Comparison of ENCODE assay signal across 31 cellular contexts in the genomic region with DNA sequence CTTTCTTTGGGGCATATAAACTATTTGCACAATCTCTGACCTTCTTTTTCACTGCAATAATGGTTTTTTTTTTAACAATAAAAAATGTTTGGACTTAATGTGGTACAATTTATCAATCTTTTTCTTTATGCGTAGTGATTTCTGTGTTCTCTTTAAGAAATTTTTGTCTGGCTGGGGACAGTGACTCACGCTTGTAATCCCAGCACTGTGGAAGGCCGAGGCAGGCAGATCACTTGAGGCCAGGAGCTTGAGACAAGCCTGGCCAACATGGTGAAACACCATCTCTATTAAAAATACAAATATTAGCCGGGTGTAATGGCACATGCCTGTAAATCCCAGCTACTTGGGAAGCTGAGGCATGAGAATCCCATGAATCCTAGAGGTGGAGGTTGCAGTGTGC.
"Had no signal": no experiment of that assay in that cellular context is flagged by ENCODE, and none has a peak within 500 bp of the region (broad histone marks: within the 10 kb centered on the region; RNA-seq: fewer than 3 reads in every experiment).

No MANE protein-coding gene starts in this region.

- H3K27ac Mint-ChIP-seq: activated CD4-positive, alpha-beta memory T cell treated with anti-CD3 and anti-CD28 coated beads, Interleukin-2, amount 10 ng/mL, durations not matched to agents 7 days and 5 days; activated CD8-positive, alpha-beta memory T cell treated with anti-CD3 and anti-CD28 coated beads, Interleukin-2, amount 10 ng/mL, durations not matched to agents 7 days and 5 days; activated naive CD4-positive, alpha-beta T cell treated with anti-CD3 and anti-CD28 coated beads, Interleukin-2, amount 10 ng/mL, durations not matched to agents 7 days and 5 days; activated naive CD8-positive, alpha-beta T cell; activated naive CD8-positive, alpha-beta T cell treated with anti-CD3 and anti-CD28 coated beads, Interleukin-2, amount 50 U/mL, for 24 hours had no signal

- H3K9me3 Mint-ChIP-seq: activated naive CD4-positive, alpha-beta T cell treated with anti-CD3 and anti-CD28 coated beads, Interleukin-2, amount 10 ng/mL, durations not matched to agents 7 days and 5 days; activated naive CD8-positive, alpha-beta T cell treated with anti-CD3 and anti-CD28 coated beads, Interleukin-2, amount 50 U/mL, for 24 hours had no signal

- H3K9me3 ChIP-seq: body of pancreas, breast epithelium, SJSA1 had no signal

- H3K36me3 Mint-ChIP-seq: activated CD8-positive, alpha-beta memory T cell treated with anti-CD3 and anti-CD28 coated beads, Interleukin-2, amount 10 ng/mL, durations not matched to agents 7 days and 5 days; activated naive CD4-positive, alpha-beta T cell treated with anti-CD3 and anti-CD28 coated beads, Interleukin-2, amount 10 ng/mL, durations not matched to agents 7 days and 5 days; activated naive CD8-positive, alpha-beta T cell had no signal

- H3K4me1 ChIP-seq: body of pancreas, breast epithelium had no signal

- H3K4me3 ChIP-seq: body of pancreas, breast epithelium, SJSA1 had no signal

- H3K4me1 Mint-ChIP-seq: activated CD4-positive, alpha-beta memory T cell treated with anti-CD3 and anti-CD28 coated beads, Interleukin-2, amount 10 ng/mL, durations not matched to agents 7 days and 5 days; activated CD8-positive, alpha-beta memory T cell treated with anti-CD3 and anti-CD28 coated beads, Interleukin-2, amount 10 ng/mL, durations not matched to agents 7 days and 5 days; activated naive CD4-positive, alpha-beta T cell treated with anti-CD3 and anti-CD28 coated beads, Interleukin-2, amount 10 ng/mL, durations not matched to agents 7 days and 5 days; activated naive CD8-positive, alpha-beta T cell treated with anti-CD3 and anti-CD28 coated beads, Interleukin-2, amount 50 U/mL, for 24 hours had no signal

- H3K36me3 ChIP-seq: breast epithelium, SJSA1, WERI-Rb-1 had no signal

- H3K27me3 Mint-ChIP-seq: activated CD4-positive, alpha-beta memory T cell treated with anti-CD3 and anti-CD28 coated beads, Interleukin-2, amount 10 ng/mL, durations not matched to agents 7 days and 5 days; activated CD8-positive, alpha-beta memory T cell treated with anti-CD3 and anti-CD28 coated beads, Interleukin-2, amount 10 ng/mL, durations not matched to agents 7 days and 5 days; activated naive CD4-positive, alpha-beta T cell treated with anti-CD3 and anti-CD28 coated beads, Interleukin-2, amount 10 ng/mL, durations not matched to agents 7 days and 5 days; activated naive CD8-positive, alpha-beta T cell; activated naive CD8-positive, alpha-beta T cell treated with anti-CD3 and anti-CD28 coated beads, Interleukin-2, amount 50 U/mL, for 24 hours had no signal

- H3K27me3 ChIP-seq: body of pancreas, breast epithelium, SJSA1 had no signal

- DNase-seq: activated CD4-positive, alpha-beta memory T cell treated with anti-CD3 and anti-CD28 coated beads, Interleukin-2, amount 10 ng/mL, durations not matched to agents 7 days and 5 days; activated CD4-positive, alpha-beta T cell treated with anti-CD3 and anti-CD28 coated beads for 1 hour; activated CD4-positive, alpha-beta T cell treated with anti-CD3 and anti-CD28 coated beads for 48 hours; activated CD4-positive, CD25-positive, alpha-beta regulatory T cell; activated CD8-positive, alpha-beta memory T cell treated with anti-CD3 and anti-CD28 coated beads for 24 hours; activated CD8-positive, alpha-beta memory T cell treated with anti-CD3 and anti-CD28 coated beads, Interleukin-2, amount 10 ng/mL, durations not matched to agents 7 days and 5 days; activated CD8-positive, alpha-beta memory T cell treated with anti-CD3 and anti-CD28 coated beads, Interleukin-2, amount 50 U/mL, for 48 hours; activated effector memory CD4-positive, alpha-beta T cell treated with Interleukin-2 at 50 U/mL for 16 hours; activated naive CD4-positive, alpha-beta T cell treated with anti-CD3 and anti-CD28 coated beads, Interleukin-2, amount 10 ng/mL, durations not matched to agents 7 days and 5 days; activated naive CD8-positive, alpha-beta T cell treated with anti-CD3 and anti-CD28 coated beads, Interleukin-2, amount 50 U/mL, for 24 hours; activated T-cell treated with anti-CD3 and anti-CD28 coated beads, Interleukin-2, amount 50 U/mL, for 48 hours; amniotic stem cell; body of pancreas; NCI-H1048; NCI-H1105 treated with DMSO at 0.1 percent for 48 hours; NCI-H1436; NCI-H1694; NCI-H1930; NCI-H345; NCI-H524 treated with DMSO at 0.1 percent for 48 hours; SHP77; SW 1271; T-helper 1 cell; T-helper 2 cell; T-helper 9 cell; WERI-Rb-1 had no signal

- H3K27ac ChIP-seq: body of pancreas, breast epithelium, KMS-11, SJSA1, WERI-Rb-1 had no signal

- ATAC-seq: activated CD8-positive, alpha-beta memory T cell treated with anti-CD3 and anti-CD28 coated beads, Interleukin-2, amount 10 ng/mL, durations not matched to agents 7 days and 5 days; activated naive CD8-positive, alpha-beta T cell treated with anti-CD3 and anti-CD28 coated beads, Interleukin-2, amount 50 U/mL, for 24 hours; body of pancreas; Panc1 had no signal

- H3K4me3 Mint-ChIP-seq: activated CD4-positive, alpha-beta memory T cell treated with anti-CD3 and anti-CD28 coated beads, Interleukin-2, amount 10 ng/mL, durations not matched to agents 7 days and 5 days; activated CD8-positive, alpha-beta memory T cell treated with anti-CD3 and anti-CD28 coated beads, Interleukin-2, amount 10 ng/mL, durations not matched to agents 7 days and 5 days; activated naive CD4-positive, alpha-beta T cell treated with anti-CD3 and anti-CD28 coated beads, Interleukin-2, amount 10 ng/mL, durations not matched to agents 7 days and 5 days; activated naive CD8-positive, alpha-beta T cell; activated naive CD8-positive, alpha-beta T cell treated with anti-CD3 and anti-CD28 coated beads, Interleukin-2, amount 50 U/mL, for 24 hours had no signal

- H3K9ac ChIP-seq: KMS-11 had no signal

- H3K4me2 ChIP-seq: KMS-11 had no signal
